ENCODE assay signal across 17 cellular contexts in the genomic region with DNA sequence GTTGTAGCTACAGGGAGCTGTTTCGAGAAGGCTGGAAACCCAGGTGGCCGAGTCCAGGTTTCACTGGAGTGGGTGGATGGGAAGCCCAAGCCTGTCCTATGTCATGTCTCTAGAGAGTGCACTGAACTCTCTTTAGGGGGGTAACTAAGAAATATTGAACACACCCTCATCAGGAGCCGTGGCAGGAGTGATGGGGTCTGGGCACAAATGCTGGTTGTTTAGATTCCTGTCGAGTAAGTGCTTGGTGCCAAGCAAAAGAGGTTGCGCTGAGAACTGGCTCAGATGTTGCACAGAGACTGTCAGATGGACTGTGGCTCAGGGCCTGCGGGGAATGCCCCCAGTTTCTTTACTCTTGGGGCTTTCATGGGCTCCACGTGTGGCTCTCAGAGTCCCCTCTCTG. TPM values are rescaled to one million over a fixed set of nuclear protein-coding genes. Genes with fewer than 3 reads are reported as not detected.
DNase-seq lines count a peak whose midpoint lies in the region; ATAC-seq, FAIRE-seq and TF ChIP-seq lines count a peak whose summit lies in the region.
"Had no signal": no experiment of that assay in that cellular context is flagged by ENCODE, and none has a peak within 500 bp of the region (broad histone marks: within the 10 kb centered on the region; RNA-seq: fewer than 3 reads in every experiment).

No MANE protein-coding gene starts in this region.

- CTCF ChIA-PET in HepG2 (lab: Yijun Ruan, JAX; ENCODE audit: low intra/inter-chr PET ratio, low total read pairs) = interaction anchor here (1.8 kb wide), 1 partner anchor 117 kb away, joined by 18 read pairs; no protein-coding TSS in a partner anchor

- no peak overlapping the region for H2AFZ ChIP-seq in HepG2 (ENCODE audit: low read length)

- no peaks in the 10 kb centered on the region for H4K20me1 ChIP-seq in HepG2 (ENCODE audit: insufficient read depth, low read length)

- ATAC-seq in HepG2 = no peak
- no peak for ATAC-seq in right lobe of liver
- no peak for ATAC-seq in GM18517 (IDR thresholded peaks at IDR 0.05; ENCODE audit: unreplicated experiment)
- no peak for ATAC-seq in HG02588 (IDR thresholded peaks at IDR 0.05; ENCODE audit: unreplicated experiment)
- ATAC-seq: GM12878 had no signal

- H3K4me3 ChIP-seq in HepG2 (replicated peaks in 1 of 3; ENCODE audit: insufficient read depth in 1 of 3, low read depth in 2 of 3, low read length in 3 of 3) = no peak overlapping the region
- no peak overlapping the region for H3K4me3 ChIP-seq in right lobe of liver
- no peak overlapping the region for H3K4me3 ChIP-seq in rectal smooth muscle tissue (ENCODE audit: low read length)
- H3K4me3 ChIP-seq in endodermal cell (ENCODE audit: low read length) = no peak overlapping the region
- H3K4me3 ChIP-seq: BLaER1, GM12878, HAP-1 had no signal

- TF ChIP-seq CTCF in HepG2 (CRISPR knock-in tag; IDR thresholded peaks at IDR 0.05) = no peak
- TF ChIP-seq CTCF in right lobe of liver (IDR thresholded peaks at IDR 0.05) = no peak
- no peak for TF ChIP-seq CTCF in endodermal cell (conservative IDR thresholded peaks at IDR 0.05)

- 100% methylated on average over 7 of the region's 7 CpGs for WGBS in HepG2 (ENCODE audit: low lambda C conversion rate)
- WGBS in right lobe of liver (ENCODE audit: insufficient coverage, low coverage, low lambda C conversion rate, missing lambda C conversion rate) = 91% methylated on average over 5 of the region's 7 CpGs
- WGBS in endodermal cell (ENCODE audit: insufficient coverage in 1 of 2, insufficient read length in 1 of 2), 2 experiments = 95 to 100% methylated on average over 4 to 7 of the region's 7 CpGs

- DNase-seq in HepG2 (ENCODE audit: low spot score) = no peak
- DNase-seq in right lobe of liver = no peak
- no peak for DNase-seq in substantia nigra (lab: John Stamatoyannopoulos, UW)
- no peak for DNase-seq in endodermal cell
- DNase-seq: AML-193, DMS53, GF-D8 had no signal

- H3K27me3 Mint-ChIP-seq in endodermal cell (ENCODE audit: insufficient read depth) = no peaks in the 10 kb centered on the region

- H3K79me2 ChIP-seq in HepG2 (ENCODE audit: insufficient read depth, low read length) = no peaks in the 10 kb centered on the region

- no peaks in the 10 kb centered on the region for H3K4me1 Mint-ChIP-seq in endodermal cell

- H3K27ac ChIP-seq in HepG2 (ENCODE audit: extremely low read length, insufficient read depth, low read length) = no peak overlapping the region
- H3K27ac ChIP-seq in right lobe of liver = no peak overlapping the region
- H3K27ac ChIP-seq in rectal smooth muscle tissue (ENCODE audit: low read depth, low read length) = peak overlapping the region; percentile 74
- peak overlapping the region; percentile 76 for H3K27ac ChIP-seq in substantia nigra (ENCODE audit: low read depth, low read length, poor library complexity, severe bottlenecking)
- H3K27ac ChIP-seq in endodermal cell (ENCODE audit: low read depth, low read length) = no peak overlapping the region
- H3K27ac ChIP-seq: 22Rv1, BLaER1 had no signal

- H3K9ac ChIP-seq in HepG2 (ENCODE audit: insufficient read depth, low read depth, low read length) (no peak overlapping the region), rectal smooth muscle tissue (ENCODE audit: low read length) (no peak overlapping the region), endodermal cell (ENCODE audit: extremely low read depth, low read length, poor library complexity, severe bottlenecking) (no peak overlapping the region)
- H3K9ac ChIP-seq: BLaER1 had no signal

- TF ChIP-seq POLR2A in HepG2 (IDR thresholded peaks at IDR 0.05; ENCODE audit: insufficient read depth in 1 of 2, low read depth in 2 of 2, low read length in 2 of 2) (no peak), right lobe of liver (IDR thresholded peaks at IDR 0.05) (no peak)

- peaks cover 36% of the 10 kb centered on the region for H3K9me3 Mint-ChIP-seq in endodermal cell

- in situ Hi-C loops in HepG2 (cut with HindIII; ENCODE audit: extremely low pct_ligation_motif_present, low pct_unique_long_range_greater_than_20kb) = no loop called here

- no peak for FAIRE-seq in HepG2 (lab: Jason Lieb, UNC)
- FAIRE-seq: GM12878, GM18507, H1 had no signal

- H3K4me3 Mint-ChIP-seq in endodermal cell = no peak overlapping the region

- BruUV-seq in HepG2 (replicated peaks; lab: Mats Ljungman, UMichigan) = no TSS peak

- POLR2A ChIA-PET in HepG2 (lab: Yijun Ruan, JAX) = no interaction called here

- H3K27me3 ChIP-seq in HepG2 (ENCODE audit: control insufficient read depth in 1 of 2, insufficient read depth in 2 of 2, low read length in 2 of 2) (no peaks in the 10 kb centered on the region), right lobe of liver (no peaks in the 10 kb centered on the region), rectal smooth muscle tissue (ENCODE audit: control insufficient read depth, insufficient read depth, low read length) (no peaks in the 10 kb centered on the region), endodermal cell (ENCODE audit: control insufficient read depth, insufficient read depth, low read length, poor library complexity, severe bottlenecking) (no peaks in the 10 kb centered on the region)
- H3K27me3 ChIP-seq: BLaER1 had no signal

- no peak overlapping the region for H3K4me2 ChIP-seq in HepG2 (ENCODE audit: low read depth, low read length)
- H3K4me2 ChIP-seq: BLaER1 had no signal

- H3K4me1 ChIP-seq in HepG2 (ENCODE audit: insufficient read depth, low read length) (no peaks in the 10 kb centered on the region), right lobe of liver (no peaks in the 10 kb centered on the region), rectal smooth muscle tissue (ENCODE audit: control insufficient read depth, insufficient read depth, low read length) (peaks cover 29% of the 10 kb centered on the region), endodermal cell (ENCODE audit: control insufficient read depth, insufficient read depth, low read length) (no peaks in the 10 kb centered on the region)
- H3K4me1 ChIP-seq: BLaER1, HAP-1 had no signal

- TF ChIP-seq EP300 in HepG2 (IDR thresholded peaks at IDR 0.05; ENCODE audit: low read depth in 2 of 2, low read length in 2 of 2) (no peak), HepG2 (CRISPR knock-in tag; IDR thresholded peaks at IDR 0.05; ENCODE audit: borderline replicate concordance) (no peak)

- H3K27ac Mint-ChIP-seq in endodermal cell = no peak overlapping the region

- peaks cover 16% of the 10 kb centered on the region; the same call in 1 of the 2 replicates for H3K9me3 ChIP-seq in HepG2 (ENCODE audit: low read length)
- no peaks in the 10 kb centered on the region for H3K9me3 ChIP-seq in right lobe of liver
- H3K9me3 ChIP-seq in endodermal cell (ENCODE audit: control insufficient read depth, low read length) = peaks cover 32% of the 10 kb centered on the region
- H3K9me3 ChIP-seq: HAP-1 had no signal

- intact Hi-C loops in HepG2 (cut with micrococcal nuclease; ENCODE audit: unreplicated experiment) = no loop called here
- intact Hi-C loops in right lobe of liver (cut with DNase I) = no loop called here

- H3K36me3 Mint-ChIP-seq in endodermal cell (ENCODE audit: low read depth) = peaks cover 72% of the 10 kb centered on the region

- H3K36me3 ChIP-seq in HepG2 (replicated peaks in 1 of 2; ENCODE audit: control insufficient read depth in 1 of 2, insufficient read depth in 2 of 2, low read length in 2 of 2) = peaks cover 32 to 69% of the 10 kb centered on the region in 2 experiments
- H3K36me3 ChIP-seq in right lobe of liver = peaks cover 0 to 50% (median 19%) of the 10 kb centered on the region in 4 donors
- peaks cover 25% of the 10 kb centered on the region for H3K36me3 ChIP-seq in rectal smooth muscle tissue (ENCODE audit: control insufficient read depth, insufficient read depth, low read length)
- H3K36me3 ChIP-seq in endodermal cell (ENCODE audit: control insufficient read depth, insufficient read depth, low read length) = peaks cover 59% of the 10 kb centered on the region

- TF ChIP-seq RAD21 in HepG2 (CRISPR knock-in tag; IDR thresholded peaks at IDR 0.05) = no peak

RNA-seq across cellular contexts. Expression of gene FAM209A, which starts 7.3 kb away (rescaled TPM):
- total RNA-seq in HepG2 (2016; rRNA removed; fragmentation: Illumina TruSeq; extraction: Trizol) = 0.15 TPM in 1 of 2 replicates, not detected in the other
- not detected in 2 replicates for total RNA-seq in HepG2 (2016; cell fraction: cytosol; rRNA removed; fragmentation: Illumina TruSeq; extraction: Trizol; ENCODE audit: low read depth)
- 0.22 TPM in 1 of 2 replicates, not detected in the other for total RNA-seq in HepG2 (2016; cell fraction: insoluble cytoplasmic fraction; rRNA removed; fragmentation: Illumina TruSeq; extraction: Trizol)
- not detected in 2 replicates for total RNA-seq in HepG2 (2016; cell fraction: membrane; rRNA removed; fragmentation: Illumina TruSeq; extraction: Trizol)
- total RNA-seq in HepG2 (2016; cell fraction: nucleus; rRNA removed; fragmentation: Illumina TruSeq; extraction: Trizol) = 0.59 and 1.0 TPM in 2 replicates
- polyA plus RNA-seq in HepG2 (2011; rRNA removed) = 0.36 and 0.51 TPM in 2 replicates
- polyA plus RNA-seq in HepG2 (2011; cell fraction: cytosol; rRNA removed) = 0.12 TPM in 1 of 2 replicates, not detected in the other
- 1.5 and 2.4 TPM in 2 replicates for polyA plus RNA-seq in HepG2 (2011; cell fraction: nucleus; rRNA removed)
- 0.31 and 0.37 TPM in 2 replicates for polyA plus RNA-seq in HepG2 (2012)
- not detected in 2 replicates for polyA plus RNA-seq in HepG2 (2016; cell fraction: cytosol; fragmentation: Illumina TruSeq; extraction: Trizol; ENCODE audit: low read depth)
- not detected in 2 replicates for polyA plus RNA-seq in HepG2 (2016; cell fraction: insoluble cytoplasmic fraction; fragmentation: Illumina TruSeq; extraction: Trizol; ENCODE audit: low read depth)
- polyA plus RNA-seq in HepG2 (2016; cell fraction: membrane; fragmentation: Illumina TruSeq; extraction: Trizol; ENCODE audit: low read depth) = not detected in 2 replicates
- polyA plus RNA-seq in HepG2 (2016; cell fraction: nucleus; fragmentation: Illumina TruSeq; extraction: Trizol; ENCODE audit: insufficient read depth, low read depth) = 0.75 and 1.6 TPM in 2 replicates
- 0.44 and 1.8 TPM in 2 replicates for polyA minus RNA-seq in HepG2 (2011; rRNA and poly(A)+ RNA removed; ENCODE audit: low replicate concordance)
- not detected in 2 replicates for polyA minus RNA-seq in HepG2 (2011; cell fraction: cytosol; rRNA and poly(A)+ RNA removed)
- 2.2 and 2.4 TPM in 2 replicates for polyA minus RNA-seq in HepG2 (2011; cell fraction: nucleus; rRNA and poly(A)+ RNA removed)
- total RNA-seq in right lobe of liver = under 1 TPM in 2 of 6 experiments, not detected in 4; 0.24 to 0.37 TPM
- not detected for total RNA-seq in endodermal cell
- not detected for polyA plus RNA-seq in endodermal cell (2013, experiment 1 of 2)
- not detected for polyA plus RNA-seq in endodermal cell (2013, experiment 2 of 2)
- total RNA-seq: H1, HT1080 had no signal

RNA-seq across cellular contexts. Expression of gene FAM209B, which starts 15.8 kb away (rescaled TPM):
- total RNA-seq in HepG2 (2016; rRNA removed; fragmentation: Illumina TruSeq; extraction: Trizol) = 0.24 and 0.32 TPM in 2 replicates
- not detected in 2 replicates for total RNA-seq in HepG2 (2016; cell fraction: cytosol; rRNA removed; fragmentation: Illumina TruSeq; extraction: Trizol; ENCODE audit: low read depth)
- 0.30 and 0.61 TPM in 2 replicates for total RNA-seq in HepG2 (2016; cell fraction: insoluble cytoplasmic fraction; rRNA removed; fragmentation: Illumina TruSeq; extraction: Trizol)
- total RNA-seq in HepG2 (2016; cell fraction: membrane; rRNA removed; fragmentation: Illumina TruSeq; extraction: Trizol) = not detected in 2 replicates
- not detected in 2 replicates for total RNA-seq in HepG2 (2016; cell fraction: nucleus; rRNA removed; fragmentation: Illumina TruSeq; extraction: Trizol)
- 0.10 and 0.42 TPM in 2 replicates for polyA plus RNA-seq in HepG2 (2011; rRNA removed)
- polyA plus RNA-seq in HepG2 (2011; cell fraction: cytosol; rRNA removed) = not detected in 2 replicates
- 0.59 TPM in 1 of 2 replicates, not detected in the other for polyA plus RNA-seq in HepG2 (2011; cell fraction: nucleus; rRNA removed)
- polyA plus RNA-seq in HepG2 (2012) = not detected in 2 replicates
- not detected in 2 replicates for polyA plus RNA-seq in HepG2 (2016; cell fraction: cytosol; fragmentation: Illumina TruSeq; extraction: Trizol; ENCODE audit: low read depth)
- polyA plus RNA-seq in HepG2 (2016; cell fraction: insoluble cytoplasmic fraction; fragmentation: Illumina TruSeq; extraction: Trizol; ENCODE audit: low read depth) = 0.51 TPM in 1 of 2 replicates, not detected in the other
- polyA plus RNA-seq in HepG2 (2016; cell fraction: membrane; fragmentation: Illumina TruSeq; extraction: Trizol; ENCODE audit: low read depth) = not detected in 2 replicates
- 0.81 and 0.85 TPM in 2 replicates for polyA plus RNA-seq in HepG2 (2016; cell fraction: nucleus; fragmentation: Illumina TruSeq; extraction: Trizol; ENCODE audit: insufficient read depth, low read depth)
- polyA minus RNA-seq in HepG2 (2011; rRNA and poly(A)+ RNA removed; ENCODE audit: low replicate concordance) = not detected in 2 replicates
- polyA minus RNA-seq in HepG2 (2011; cell fraction: cytosol; rRNA and poly(A)+ RNA removed) = not detected in 2 replicates
- not detected in 2 replicates for polyA minus RNA-seq in HepG2 (2011; cell fraction: nucleus; rRNA and poly(A)+ RNA removed)
- under 1 TPM in 1 of 6 experiments, not detected in 5; 0.44 TPM for total RNA-seq in right lobe of liver
- total RNA-seq in endodermal cell = under 1 TPM in 1 of 2 donors, not detected in 1; 0.77 TPM
- 0.50 TPM for polyA plus RNA-seq in endodermal cell (2013, experiment 1 of 2)
- polyA plus RNA-seq in endodermal cell (2013, experiment 2 of 2) = 0.58 TPM
- total RNA-seq: H1, HT1080 had no signal

RNA-seq across cellular contexts. Expression of gene RTF2, which starts 48.8 kb away (rescaled TPM):
- 142 and 202 TPM in 2 replicates for total RNA-seq in HepG2 (2016; rRNA removed; fragmentation: Illumina TruSeq; extraction: Trizol)
- total RNA-seq in HepG2 (2016; cell fraction: cytosol; rRNA removed; fragmentation: Illumina TruSeq; extraction: Trizol; ENCODE audit: low read depth) = 22.9 and 24.0 TPM in 2 replicates
- total RNA-seq in HepG2 (2016; cell fraction: insoluble cytoplasmic fraction; rRNA removed; fragmentation: Illumina TruSeq; extraction: Trizol) = 146 and 210 TPM in 2 replicates
- 48.4 and 48.7 TPM in 2 replicates for total RNA-seq in HepG2 (2016; cell fraction: membrane; rRNA removed; fragmentation: Illumina TruSeq; extraction: Trizol)
- 61.3 and 68.9 TPM in 2 replicates for total RNA-seq in HepG2 (2016; cell fraction: nucleus; rRNA removed; fragmentation: Illumina TruSeq; extraction: Trizol)
- polyA plus RNA-seq in HepG2 (2011; rRNA removed) = 73.3 and 81.8 TPM in 2 replicates
- polyA plus RNA-seq in HepG2 (2011; cell fraction: cytosol; rRNA removed) = 75.5 and 78.1 TPM in 2 replicates
- polyA plus RNA-seq in HepG2 (2011; cell fraction: nucleus; rRNA removed) = 56.4 and 58.3 TPM in 2 replicates
- 65.9 and 76.5 TPM in 2 replicates for polyA plus RNA-seq in HepG2 (2012)
- 23.4 and 24.1 TPM in 2 replicates for polyA plus RNA-seq in HepG2 (2016; cell fraction: cytosol; fragmentation: Illumina TruSeq; extraction: Trizol; ENCODE audit: low read depth)
- polyA plus RNA-seq in HepG2 (2016; cell fraction: insoluble cytoplasmic fraction; fragmentation: Illumina TruSeq; extraction: Trizol; ENCODE audit: low read depth) = 194 and 208 TPM in 2 replicates
- 36.9 and 38.6 TPM in 2 replicates for polyA plus RNA-seq in HepG2 (2016; cell fraction: membrane; fragmentation: Illumina TruSeq; extraction: Trizol; ENCODE audit: low read depth)
- polyA plus RNA-seq in HepG2 (2016; cell fraction: nucleus; fragmentation: Illumina TruSeq; extraction: Trizol; ENCODE audit: insufficient read depth, low read depth) = 117 and 121 TPM in 2 replicates
- 51.8 and 70.9 TPM in 2 replicates for polyA minus RNA-seq in HepG2 (2011; rRNA and poly(A)+ RNA removed; ENCODE audit: low replicate concordance)
- polyA minus RNA-seq in HepG2 (2011; cell fraction: cytosol; rRNA and poly(A)+ RNA removed) = 30.7 and 31.2 TPM in 2 replicates
- 36.6 and 37.0 TPM in 2 replicates for polyA minus RNA-seq in HepG2 (2011; cell fraction: nucleus; rRNA and poly(A)+ RNA removed)
- total RNA-seq in right lobe of liver = 10 to 100 TPM; 29.9 to 40.1 (median 32.6) TPM
- 10 to 100 TPM; 63.0 to 65.1 TPM for total RNA-seq in endodermal cell
- polyA plus RNA-seq in endodermal cell (2013, experiment 1 of 2) = 64.4 TPM
- polyA plus RNA-seq in endodermal cell (2013, experiment 2 of 2) = 63.0 TPM

Comparison
In these comparisons a context has a peak if more than half of its experiments do, and no peak if none do; other contexts are left out.
1. H3K27ac ChIP-seq: peak in rectal smooth muscle tissue (single experiment) and substantia nigra (single experiment); none in HepG2 (single experiment), right lobe of liver (0 of 3) and endodermal cell (single experiment).